Comparison of ENCODE assay signal across 8 cellular contexts in the genomic region with DNA sequence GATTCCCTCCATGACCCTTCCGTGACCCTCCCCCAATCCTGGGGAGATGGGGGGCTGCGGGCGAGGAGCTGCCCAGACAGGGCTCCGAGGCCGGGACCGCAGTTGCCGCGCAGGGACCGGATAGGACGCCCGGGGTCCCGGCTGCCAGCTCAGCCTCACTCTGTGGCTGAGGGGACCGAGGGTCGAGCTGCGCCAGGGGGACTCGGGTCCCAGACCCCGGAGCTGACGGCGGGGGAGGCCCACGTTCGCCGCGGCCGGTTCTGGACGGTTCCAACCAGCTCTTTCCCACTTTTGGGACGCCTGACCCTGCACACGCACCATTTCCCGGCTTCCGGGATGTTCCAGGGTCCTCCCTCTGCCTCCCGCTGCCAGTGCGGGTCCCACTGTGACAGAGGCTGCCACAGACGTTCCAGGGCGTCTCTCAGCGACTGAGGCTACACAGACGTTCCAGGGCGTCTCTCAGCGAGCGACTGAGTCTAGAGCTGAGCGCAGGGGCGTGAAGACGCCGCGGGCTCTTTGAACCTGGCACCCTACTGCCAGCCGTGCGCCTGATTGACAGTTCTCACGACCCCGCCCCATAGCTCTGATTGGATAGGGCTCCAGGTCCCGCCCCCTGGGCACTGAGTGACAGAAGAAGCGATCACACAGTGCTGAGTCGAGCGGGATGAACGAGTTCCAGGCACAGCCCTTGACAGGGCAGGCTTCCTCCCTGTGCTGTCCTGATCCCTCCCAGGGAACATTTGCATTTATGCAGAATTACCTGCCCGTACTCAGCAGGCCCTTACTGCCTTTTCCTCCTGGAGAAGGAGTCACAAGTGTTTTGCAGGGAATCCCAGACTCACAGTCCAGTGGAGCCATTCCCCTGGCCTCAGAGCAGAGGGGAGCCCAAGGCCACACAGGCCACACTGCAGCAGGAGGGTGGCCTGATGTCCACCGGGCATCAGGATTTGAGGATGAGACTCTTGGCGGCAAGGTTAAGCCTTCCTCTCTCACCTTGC. TPM values are rescaled to one million over a fixed set of nuclear protein-coding genes. Genes with fewer than 3 reads are reported as not detected.
DNase-seq lines count a peak whose midpoint lies in the region; ATAC-seq and TF ChIP-seq lines count a peak whose summit lies in the region.

A gene (minus strand): TSS at position 472 of the 998 bp plus-strand sequence. CDS start 151 bp downstream, at position 321.

- H3K9me3 ChIP-seq in HUES6 (ENCODE audit: control insufficient read depth, insufficient read depth, low read depth, low read length), result peaks cover 11% of the 10 kb centered on the region; the same call in 1 of the 2 replicates

- H3K27me3 Mint-ChIP-seq in natural killer cell (ENCODE audit: low read depth in 2 of 2), result no peaks in the 10 kb centered on the region
- H3K27me3 Mint-ChIP-seq in stimulated activated naive B cell treated with anti-CD40 and anti-IgM and Interleukin-4, amounts not matched to agents 10 μg/mL and 1 μg/mL and 100 μg/mL, for 72 hours, result no peaks in the 10 kb centered on the region

- no peaks in the 10 kb centered on the region for H3K36me3 ChIP-seq in HUES6 (ENCODE audit: control insufficient read depth, insufficient read depth, low read length)

- no peaks in the 10 kb centered on the region for H3K9me3 Mint-ChIP-seq in natural killer cell
- no peaks in the 10 kb centered on the region for H3K9me3 Mint-ChIP-seq in stimulated activated naive B cell treated with anti-CD40 and anti-IgM and Interleukin-4, amounts not matched to agents 10 μg/mL and 1 μg/mL and 100 μg/mL, for 72 hours

- peak within 1 kb of the TSS; percentile 82 for H3K4me3 ChIP-seq in HUES6 (ENCODE audit: low read depth, low read length)
- H3K4me3 ChIP-seq in fibroblast of pulmonary artery (replicated peaks; ENCODE audit: low read depth, low read length), result peak within 1 kb of the TSS; percentile 88

- H3K36me3 Mint-ChIP-seq in natural killer cell, result no peaks in the 10 kb centered on the region
- peaks cover 2 to 6% of the 10 kb centered on the region in 2 donors for H3K36me3 Mint-ChIP-seq in stimulated activated naive B cell treated with anti-CD40 and anti-IgM and Interleukin-4, amounts not matched to agents 10 μg/mL and 1 μg/mL and 100 μg/mL, for 72 hours

- peak within 1 kb of the TSS; percentile 70 for H3K9ac ChIP-seq in HUES6 (ENCODE audit: low read length)

- H3K4me1 ChIP-seq in HUES6 (ENCODE audit: control insufficient read depth, insufficient read depth, low read length), result no peaks in the 10 kb centered on the region; the same call in 1 of the 2 replicates

- intact Hi-C loops in natural killer cell (cut with micrococcal nuclease), result loop anchor here (1.0 to 2.0 kb wide), 3 partner anchors 32 to 171 kb away; a partner anchor contains a TSS

- peaks cover 26 to 30% of the 10 kb centered on the region in 2 donors for H3K4me1 Mint-ChIP-seq in natural killer cell
- peaks cover 27 to 40% of the 10 kb centered on the region in 2 donors for H3K4me1 Mint-ChIP-seq in stimulated activated naive B cell treated with anti-CD40 and anti-IgM and Interleukin-4, amounts not matched to agents 10 μg/mL and 1 μg/mL and 100 μg/mL, for 72 hours

- no peak within 1 kb of the TSS for H3K27ac ChIP-seq in HUES6 (ENCODE audit: low read depth, low read length)

- H3K4me3 Mint-ChIP-seq in natural killer cell, result peak within 1 kb of the TSS; percentile 99
- H3K4me3 Mint-ChIP-seq in stimulated activated naive B cell treated with anti-CD40 and anti-IgM and Interleukin-4, amounts not matched to agents 10 μg/mL and 1 μg/mL and 100 μg/mL, for 72 hours, result peak within 1 kb of the TSS; percentile 99 to 100

- TF ChIP-seq CTCF in fibroblast of pulmonary artery (IDR thresholded peaks at IDR 0.05; ENCODE audit: low read length, missing control alignments) (no peak), natural killer cell (IDR thresholded peaks at IDR 0.05) (no peak)

- H3K27me3 ChIP-seq in HUES6 (ENCODE audit: control insufficient read depth, insufficient read depth, low read length), result peaks cover 12% of the 10 kb centered on the region; the same call in 1 of the 2 replicates

- ATAC-seq in GM21423 (IDR thresholded peaks at IDR 0.05; ENCODE audit: unreplicated experiment), result peak; percentile 88
- ATAC-seq in natural killer cell, result peak; percentile 96 to 98 (median 98)
- peak; percentile 88 to 91 for ATAC-seq in stimulated activated naive B cell treated with anti-CD40 and anti-IgM and Interleukin-4, amounts not matched to agents 10 μg/mL and 1 μg/mL and 100 μg/mL, for 72 hours (replicated peaks)

- DNase-seq in DMS 273 (lab: John Stamatoyannopoulos, UW; ENCODE audit: unreplicated experiment), result peak; percentile 97
- peak; percentile 95 for DNase-seq in RPMI7951 (ENCODE audit: low read depth)
- DNase-seq in activated effector memory CD4-positive, alpha-beta T cell treated with Interleukin-2 at 50 U/mL for 16 hours, result peak; percentile 98
- DNase-seq in fibroblast of pulmonary artery (ENCODE audit: low read depth), result peak; percentile 93
- peak; percentile 97 for DNase-seq in natural killer cell
- DNase-seq in stimulated activated naive B cell treated with anti-CD40 and anti-IgM and Interleukin-4, amounts not matched to agents 10 μg/mL and 1 μg/mL and 100 μg/mL, for 72 hours, result peak; percentile 98

- peak within 1 kb of the TSS; percentile 91 to 97 for H3K27ac Mint-ChIP-seq in natural killer cell
- peak within 1 kb of the TSS; percentile 99 for H3K27ac Mint-ChIP-seq in stimulated activated naive B cell treated with anti-CD40 and anti-IgM and Interleukin-4, amounts not matched to agents 10 μg/mL and 1 μg/mL and 100 μg/mL, for 72 hours

RNA-seq across cellular contexts. Expression of the gene that starts here (rescaled TPM):
- 3.0 and 6.5 TPM in 2 replicates for total RNA-seq in RPMI7951 (2014; rRNA removed; shearing (Covaris generic))
- total RNA-seq in natural killer cell, result under 1 TPM; 0.78 to 1.00 (median 0.80) TPM

Comparison
In these comparisons a context has a peak if more than half of its experiments do, and no peak if none do; other contexts are left out.
1. Peak in DNase-seq and ATAC-seq in natural killer cell; RNA of the gene not detected or under 1 TPM.